In the genomic region with DNA sequence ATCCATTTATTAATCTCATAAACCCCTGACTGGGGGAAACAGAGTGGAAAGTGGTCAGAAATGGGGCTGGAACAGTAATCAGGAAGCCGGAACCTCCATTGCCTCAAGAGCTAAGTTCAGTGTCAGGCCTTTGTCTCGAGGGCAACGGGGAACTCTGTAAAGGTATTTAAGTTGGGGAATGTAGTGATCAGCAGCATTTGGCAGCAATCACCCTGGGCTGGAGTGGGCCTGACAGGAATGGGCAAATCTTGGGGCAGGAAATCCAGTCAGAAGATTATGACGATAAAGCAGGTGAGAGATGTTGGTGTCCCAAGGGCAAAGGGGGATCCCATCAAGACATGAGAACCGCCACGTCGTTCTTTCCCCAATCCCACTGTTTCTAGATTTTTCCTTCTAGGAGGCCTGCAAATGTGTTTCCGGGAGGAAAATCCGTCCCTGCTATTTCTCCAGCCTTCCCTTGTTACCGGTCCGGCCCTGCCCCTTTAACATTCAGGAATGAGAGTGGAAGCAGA, we compare ENCODE assay signal across 8 cellular contexts.
A peak's percentile ranks its signal among the peaks of the same experiment; 100 is the strongest.
DNase-seq lines count a peak whose midpoint lies in the region; TF ChIP-seq lines count a peak whose summit lies in the region.

No MANE protein-coding gene starts in this region.

- no peak overlapping the region for H3K23ac ChIP-seq in H9 (ENCODE audit: insufficient read length, low read depth, low read length)

- no peak overlapping the region for H3K56ac ChIP-seq in H9 (ENCODE audit: insufficient read length, low read depth, low read length)

- H3K9me3 ChIP-seq in H9 (ENCODE audit: control insufficient read depth, low read depth, low read length) = no peaks in the 10 kb centered on the region
- H3K9me3 ChIP-seq in SJCRH30 (replicated peaks) = no peaks in the 10 kb centered on the region
- no peaks in the 10 kb centered on the region for H3K9me3 ChIP-seq in endodermal cell (ENCODE audit: control insufficient read depth, low read length)
- H3K9me3 ChIP-seq in neuron (ENCODE audit: low read length) = no peaks in the 10 kb centered on the region

- H3K4me1 Mint-ChIP-seq in H9 = peaks cover 21 to 25% of the 10 kb centered on the region in 2 experiments
- peaks cover 37% of the 10 kb centered on the region for H3K4me1 Mint-ChIP-seq in endodermal cell

- H3K23me2 ChIP-seq in H9 (ENCODE audit: insufficient read length, low read depth, low read length, poor library complexity, severe bottlenecking) = peaks cover 10% of the 10 kb centered on the region

- no peak for TF ChIP-seq CTCF in H9 (conservative IDR thresholded peaks at IDR 0.05)
- TF ChIP-seq CTCF in endodermal cell (conservative IDR thresholded peaks at IDR 0.05) = no peak

- H3K9me3 Mint-ChIP-seq in H9 (no peaks in the 10 kb centered on the region), endodermal cell (no peaks in the 10 kb centered on the region)

- no peak overlapping the region for H2BK120ac ChIP-seq in H9 (ENCODE audit: low read depth, low read length, poor library complexity, severe bottlenecking)

- H2BK12ac ChIP-seq in H9 (ENCODE audit: insufficient read length, low read depth, low read length) = no peak overlapping the region

- H3K27me3 Mint-ChIP-seq in H9 (ENCODE audit: low read depth) (peaks cover 6% of the 10 kb centered on the region), endodermal cell (ENCODE audit: insufficient read depth) (peaks cover 2% of the 10 kb centered on the region)

- H3K79me1 ChIP-seq in H9 (ENCODE audit: insufficient read depth, low read depth, low read length, poor library complexity, severe bottlenecking) = no peaks in the 10 kb centered on the region

- no peak overlapping the region for H4K8ac ChIP-seq in H9 (replicated peaks; ENCODE audit: insufficient read length, low read depth, low read length)

- H3K18ac ChIP-seq in H9 (ENCODE audit: insufficient read length, low read depth, low read length) = peak overlapping the region; percentile 77

- peak overlapping the region; percentile 94 to 96 (median 95) for H3K27ac Mint-ChIP-seq in H9
- peak overlapping the region; percentile 96 for H3K27ac Mint-ChIP-seq in endodermal cell

- DNase-seq in H9 (no peak), SJCRH30 (no peak), endodermal cell (no peak), DMS114 treated with DMSO at 0.1 percent for 48 hours (lab: John Stamatoyannopoulos, UW; ENCODE audit: unreplicated experiment) (no peak), activated gamma-delta T cell (lab: John Stamatoyannopoulos, UW) (no peak), OCI-M1 (lab: John Stamatoyannopoulos, UW) (no peak), islet precursor cell (no peak)

- H3K4me1 ChIP-seq in H9 (ENCODE audit: insufficient read depth, low read length) = no peaks in the 10 kb centered on the region
- H3K4me1 ChIP-seq in SJCRH30 = no peaks in the 10 kb centered on the region
- H3K4me1 ChIP-seq in endodermal cell (ENCODE audit: control insufficient read depth, insufficient read depth, low read length) = peaks cover 15% of the 10 kb centered on the region
- peaks cover 4% of the 10 kb centered on the region for H3K4me1 ChIP-seq in neuron (ENCODE audit: insufficient read depth, low read length)

- no peak overlapping the region; the same call in 1 of the 2 replicates for H3K4ac ChIP-seq in H9 (ENCODE audit: low read depth, low read length)

- no peaks in the 10 kb centered on the region for H3K36me3 Mint-ChIP-seq in H9 (ENCODE audit: insufficient read depth in 1 of 3, low read depth in 3 of 3)
- no peaks in the 10 kb centered on the region for H3K36me3 Mint-ChIP-seq in endodermal cell (ENCODE audit: low read depth)

- peak overlapping the region; percentile 65 for H3K4me3 ChIP-seq in SJCRH30
- peak overlapping the region; percentile 85 for H3K4me3 ChIP-seq in endodermal cell (ENCODE audit: low read length)
- peak overlapping the region; percentile 69 for H3K4me3 ChIP-seq in neuron (ENCODE audit: low read length)

- no peaks in the 10 kb centered on the region for H4K20me1 ChIP-seq in H9 (ENCODE audit: control insufficient read depth, insufficient read depth, insufficient read length)

- H2BK5ac ChIP-seq in H9 (ENCODE audit: insufficient read length, low read length) = no peak overlapping the region

- no peak overlapping the region for H4K91ac ChIP-seq in H9 (ENCODE audit: insufficient read length, low read depth, low read length)

- WGBS in H9 (ENCODE audit: extremely low coverage, insufficient read length, low lambda C conversion rate) = no CpG with 5 or more reads among the region's 11 CpGs
- WGBS in endodermal cell (ENCODE audit: insufficient coverage in 1 of 2, insufficient read length in 1 of 2), 2 experiments = 51% methylated on average over 3 to 11 of the region's 11 CpGs

- H4K5ac ChIP-seq in H9 (ENCODE audit: insufficient read length, low read depth, low read length) = no peak overlapping the region

- no peaks in the 10 kb centered on the region for H3K79me2 ChIP-seq in H9 (ENCODE audit: insufficient read depth, low read length)

- no peaks in the 10 kb centered on the region for H3K36me3 ChIP-seq in SJCRH30
- no peaks in the 10 kb centered on the region for H3K36me3 ChIP-seq in endodermal cell (ENCODE audit: control insufficient read depth, insufficient read depth, low read length)
- H3K36me3 ChIP-seq in neuron (ENCODE audit: insufficient read depth, low read length) = no peaks in the 10 kb centered on the region

- H2AFZ ChIP-seq in H9 (ENCODE audit: low read length) (no peak overlapping the region), neuron (ENCODE audit: low read depth, low read length) (peak overlapping the region; percentile 21)

- H2BK15ac ChIP-seq in H9 (ENCODE audit: low read depth, low read length) = no peak overlapping the region

- H3K14ac ChIP-seq in H9 (ENCODE audit: insufficient read depth, low read length) = peak overlapping the region; percentile 84

- no peaks in the 10 kb centered on the region for H3K27me3 ChIP-seq in H9 (ENCODE audit: insufficient read depth, low read length)
- H3K27me3 ChIP-seq in SJCRH30 = no peaks in the 10 kb centered on the region
- no peaks in the 10 kb centered on the region for H3K27me3 ChIP-seq in endodermal cell (ENCODE audit: control insufficient read depth, insufficient read depth, low read length, poor library complexity, severe bottlenecking)
- H3K27me3 ChIP-seq in neuron (ENCODE audit: insufficient read depth, low read length) = no peaks in the 10 kb centered on the region

- H3K9ac ChIP-seq in H9 (ENCODE audit: extremely low read depth, insufficient read length, low read length) = peak overlapping the region; percentile 89
- peak overlapping the region; percentile 83 for H3K9ac ChIP-seq in endodermal cell (ENCODE audit: extremely low read depth, low read length, poor library complexity, severe bottlenecking)

- H3T11ph ChIP-seq in H9 (ENCODE audit: low read length) = no peak overlapping the region

- no peak overlapping the region for H2BK20ac ChIP-seq in H9 (ENCODE audit: low read depth, low read length, poor library complexity, severe bottlenecking)

- H3K27ac ChIP-seq in H9 (ENCODE audit: insufficient read length, low read depth, low read length) (peak overlapping the region; percentile 22), SJCRH30 (peak overlapping the region; percentile 71), endodermal cell (ENCODE audit: low read depth, low read length) (peak overlapping the region; percentile 94)

- H2AK5ac ChIP-seq in H9 (ENCODE audit: insufficient read length, low read length) = no peak overlapping the region

- peak overlapping the region; percentile 43 for H3K4me2 ChIP-seq in H9 (ENCODE audit: insufficient read depth, insufficient read length, low read length)

- H3K4me3 Mint-ChIP-seq in H9 = peak overlapping the region; percentile 81 to 84
- peak overlapping the region; percentile 80 for H3K4me3 Mint-ChIP-seq in endodermal cell

Comparison
In these comparisons a context has a peak if more than half of its experiments do, and no peak if none do; other contexts are left out.
1. H3K27ac ChIP-seq: peak in every context shown above with its lines; median percentile 94 in endodermal cell; 71 in SJCRH30; 22 in H9.